In genomic region chr1:111215285-111215684, GRCh38 we compare ENCODE assay signal across 11 cellular contexts. TPM values are rescaled to one million over a fixed set of nuclear protein-coding genes. Genes with fewer than 3 reads are reported as not detected.
A peak's percentile ranks its signal among the peaks of the same experiment; 100 is the strongest.
DNase-seq lines count a peak whose midpoint lies in the region; ATAC-seq and TF ChIP-seq lines count a peak whose summit lies in the region.
"Not testable (repeated sequence)": the region's sequence is repeated elsewhere in the genome, so short reads cannot be mapped to it uniquely, and the experiment has no call there.
"Had no signal": no experiment of that assay in that cellular context is flagged by ENCODE, and none has a peak within 500 bp of the region (broad histone marks: within the 10 kb centered on the region; RNA-seq: fewer than 3 reads in every experiment).

No MANE protein-coding gene starts in this region.

- not testable (repeated sequence) for H4K20me1 ChIP-seq in GM23338 (replicated peaks; ENCODE audit: insufficient read depth); SU-DHL-6 (ENCODE audit: low read depth, low read length); neural progenitor cell (ENCODE audit: low read depth)

- TF ChIP-seq CTCF in CD14-positive monocyte (IDR thresholded peaks at IDR 0.05); GM23338 (conservative IDR thresholded peaks at IDR 0.05; ENCODE audit: low read depth in 2 of 2); SU-DHL-6 (IDR thresholded peaks at IDR 0.05; ENCODE audit: insufficient read depth, low read length, poor library complexity, severe bottlenecking); neural progenitor cell (IDR thresholded peaks at IDR 0.05): not testable (repeated sequence)

- H3K4me1 Mint-ChIP-seq in CD14-positive monocyte (peaks cover 75% of the 10 kb centered on the region), GM23338 (peaks cover 38% of the 10 kb centered on the region), neural progenitor cell (peaks cover 16% of the 10 kb centered on the region)
- H3K4me1 Mint-ChIP-seq in activated CD8-positive, alpha-beta T cell treated with anti-CD3 and anti-CD28 coated beads, Interleukin-2, amount 10 ng/mL, durations not matched to agents 7 days and 5 days (ENCODE audit: low read depth): peaks cover 86% of the 10 kb centered on the region
- H3K4me1 Mint-ChIP-seq in activated naive CD8-positive, alpha-beta T cell treated with anti-CD3 and anti-CD28 coated beads, Interleukin-2, amount 10 ng/mL, durations not matched to agents 7 days and 5 days: peaks cover 74% of the 10 kb centered on the region

- CTCF ChIA-PET in activated CD8-positive, alpha-beta T cell treated with anti-CD3 and anti-CD28 coated beads, Interleukin-2, amount 10 ng/mL, durations not matched to agents 7 days and 5 days (lab: Charles Lee): interaction anchor here (0.6 to 16.1 kb wide), 7 partner anchors 8 to 185 kb away, joined by 3 to 528 read pairs (median 7); partner anchors contain the start of gene DENND2D

- not testable (repeated sequence) for H3K4me3 Mint-ChIP-seq in CD14-positive monocyte, GM23338, neural progenitor cell
- H3K4me3 Mint-ChIP-seq in activated CD8-positive, alpha-beta T cell treated with anti-CD3 and anti-CD28 coated beads, Interleukin-2, amount 10 ng/mL, durations not matched to agents 7 days and 5 days: peak overlapping the region; percentile 76
- H3K4me3 Mint-ChIP-seq in activated naive CD8-positive, alpha-beta T cell treated with anti-CD3 and anti-CD28 coated beads, Interleukin-2, amount 10 ng/mL, durations not matched to agents 7 days and 5 days: peak overlapping the region; percentile 84

- H3F3A ChIP-seq in GM23338 (replicated peaks; ENCODE audit: low read depth): not testable (repeated sequence)
- H3F3A ChIP-seq in SU-DHL-6 (ENCODE audit: insufficient read depth) (peaks cover 93% of the 10 kb centered on the region), neural progenitor cell (ENCODE audit: low read depth) (peaks cover 19% of the 10 kb centered on the region)

- H3K4me1 ChIP-seq in GM23338 (ENCODE audit: insufficient read depth): peaks cover 14% of the 10 kb centered on the region
- peaks cover 33% of the 10 kb centered on the region for H3K4me1 ChIP-seq in neural progenitor cell
- H3K4me1 ChIP-seq in thymus (ENCODE audit: control insufficient read depth, insufficient read depth, low read length): peaks cover 74% of the 10 kb centered on the region

- not testable (repeated sequence) for ATAC-seq in GM23338; activated CD8-positive, alpha-beta T cell treated with anti-CD3 and anti-CD28 coated beads, Interleukin-2, amount 10 ng/mL, durations not matched to agents 7 days and 5 days; activated naive CD8-positive, alpha-beta T cell treated with anti-CD3 and anti-CD28 coated beads, Interleukin-2, amount 10 ng/mL, durations not matched to agents 7 days and 5 days (ENCODE audit: low read depth)

- H2AFZ ChIP-seq in GM23338; SU-DHL-6 (ENCODE audit: low read depth, low read length, severe bottlenecking): not testable (repeated sequence)
- H2AFZ ChIP-seq in neural progenitor cell (replicated peaks): peak overlapping the region; percentile 90

- not testable (repeated sequence) for H3K36me3 ChIP-seq in GM23338 (ENCODE audit: insufficient read depth); SU-DHL-6 (ENCODE audit: low read length); neural progenitor cell; thymus (ENCODE audit: control insufficient read depth, insufficient read depth)

- 84% methylated on average over 2 of the region's 2 CpGs for WGBS in thymus

- not testable (repeated sequence) for H3K4me2 ChIP-seq in GM23338, neural progenitor cell
- H3K4me2 ChIP-seq in SU-DHL-6 (ENCODE audit: low read depth, low read length, poor library complexity, severe bottlenecking): peak overlapping the region; percentile 94

- H3K9me3 Mint-ChIP-seq in CD14-positive monocyte; GM23338; activated CD8-positive, alpha-beta T cell treated with anti-CD3 and anti-CD28 coated beads, Interleukin-2, amount 10 ng/mL, durations not matched to agents 7 days and 5 days (ENCODE audit: insufficient read depth); activated naive CD8-positive, alpha-beta T cell treated with anti-CD3 and anti-CD28 coated beads, Interleukin-2, amount 10 ng/mL, durations not matched to agents 7 days and 5 days; neural progenitor cell: not testable (repeated sequence)

- not testable (repeated sequence) for H3K27me3 Mint-ChIP-seq in CD14-positive monocyte (ENCODE audit: low read depth in 3 of 3); GM23338 (ENCODE audit: insufficient read depth, low read depth, poor library complexity); activated CD8-positive, alpha-beta T cell treated with anti-CD3 and anti-CD28 coated beads, Interleukin-2, amount 10 ng/mL, durations not matched to agents 7 days and 5 days (ENCODE audit: low read depth); activated naive CD8-positive, alpha-beta T cell treated with anti-CD3 and anti-CD28 coated beads, Interleukin-2, amount 10 ng/mL, durations not matched to agents 7 days and 5 days; neural progenitor cell (ENCODE audit: insufficient read depth, low read depth)

- peaks cover 37% of the 10 kb centered on the region for H3K9me2 ChIP-seq in GM23338 (ENCODE audit: insufficient read depth)
- H3K9me2 ChIP-seq in SU-DHL-6 (replicated peaks; ENCODE audit: insufficient read depth, low read length): not testable (repeated sequence)

- not testable (repeated sequence) for H3K27me3 ChIP-seq in GM23338 (ENCODE audit: insufficient read depth); SU-DHL-6 (ENCODE audit: low read length); neural progenitor cell; thymus (ENCODE audit: control insufficient read depth, insufficient read depth)

- H3K9ac ChIP-seq in SU-DHL-6 (ENCODE audit: low read length): peak overlapping the region; percentile 78
- H3K9ac ChIP-seq in neural progenitor cell: not testable (repeated sequence)

- peak overlapping the region; percentile 74 to 93 (median 89) for H3K27ac Mint-ChIP-seq in CD14-positive monocyte
- 0 out of 2 replicates have a peak overlapping the region, but pooled peaks have one; percentile 57 for H3K27ac Mint-ChIP-seq in GM23338
- peak overlapping the region; percentile 91 for H3K27ac Mint-ChIP-seq in activated CD8-positive, alpha-beta T cell treated with anti-CD3 and anti-CD28 coated beads, Interleukin-2, amount 10 ng/mL, durations not matched to agents 7 days and 5 days
- H3K27ac Mint-ChIP-seq in activated naive CD8-positive, alpha-beta T cell treated with anti-CD3 and anti-CD28 coated beads, Interleukin-2, amount 10 ng/mL, durations not matched to agents 7 days and 5 days: peak overlapping the region; percentile 89
- not testable (repeated sequence) for H3K27ac Mint-ChIP-seq in neural progenitor cell

- DNase-seq in CD14-positive monocyte (ENCODE audit: low spot score); GM23338 (ENCODE audit: low spot score); activated CD8-positive, alpha-beta T cell treated with anti-CD3 and anti-CD28 coated beads, Interleukin-2, amount 10 ng/mL, durations not matched to agents 7 days and 5 days; activated naive CD8-positive, alpha-beta T cell treated with anti-CD3 and anti-CD28 coated beads, Interleukin-2, amount 10 ng/mL, durations not matched to agents 7 days and 5 days; epithelial cell of prostate (ENCODE audit: low read depth, low spot score); neural progenitor cell (ENCODE audit: low spot score): not testable (repeated sequence)

- POLR2A ChIA-PET in activated CD8-positive, alpha-beta T cell treated with anti-CD3 and anti-CD28 coated beads, Interleukin-2, amount 10 ng/mL, durations not matched to agents 7 days and 5 days (lab: Charles Lee): interaction anchor here (0.6 to 11.0 kb wide), 14 partner anchors 8 to 540 kb away, joined by 3 to 570 read pairs (median 8); partner anchors contain the start of genes CEPT1, CHI3L2, DENND2D and DRAM2
- POLR2A ChIA-PET in activated naive CD8-positive, alpha-beta T cell treated with anti-CD3 and anti-CD28 coated beads, Interleukin-2, amount 10 ng/mL, durations not matched to agents 7 days and 5 days (lab: Charles Lee): interaction anchor here (0.6 to 12.1 kb wide), 16 partner anchors 8 to 1404 kb away, joined by 3 to 948 read pairs (median 5); partner anchors contain the start of genes CEPT1, CHI3L2, DENND2D and DRAM2

- H3K4me3 ChIP-seq in GM23338, neural progenitor cell: not testable (repeated sequence)
- H3K4me3 ChIP-seq in SU-DHL-6 (ENCODE audit: insufficient read depth, low read length, poor library complexity, severe bottlenecking): peak overlapping the region; percentile 25
- peak overlapping the region; percentile 43 for H3K4me3 ChIP-seq in thymus (ENCODE audit: low read length)

- not testable (repeated sequence) for H3K9me3 ChIP-seq in SU-DHL-6 (ENCODE audit: insufficient read depth, low read length); neural progenitor cell (ENCODE audit: low read depth); thymus (ENCODE audit: control insufficient read depth)

- not testable (repeated sequence) for H3K36me3 Mint-ChIP-seq in CD14-positive monocyte; GM23338 (ENCODE audit: low read depth); activated naive CD8-positive, alpha-beta T cell treated with anti-CD3 and anti-CD28 coated beads, Interleukin-2, amount 10 ng/mL, durations not matched to agents 7 days and 5 days; neural progenitor cell
- H3K36me3 Mint-ChIP-seq in activated CD8-positive, alpha-beta T cell treated with anti-CD3 and anti-CD28 coated beads, Interleukin-2, amount 10 ng/mL, durations not matched to agents 7 days and 5 days (ENCODE audit: low read depth): peaks cover 12% of the 10 kb centered on the region

- H3K27ac ChIP-seq in GM23338 (ENCODE audit: low read depth); neural progenitor cell: not testable (repeated sequence)
- H3K27ac ChIP-seq in SU-DHL-6 (ENCODE audit: low read depth, low read length) (peak overlapping the region; percentile 100), epithelial cell of prostate (peak overlapping the region; percentile 47), thymus (ENCODE audit: low read depth) (peak overlapping the region; percentile 99)

- not testable (repeated sequence) for H3K79me2 ChIP-seq in GM23338 (replicated peaks; ENCODE audit: insufficient read depth); SU-DHL-6 (ENCODE audit: insufficient read depth, low read length); neural progenitor cell (ENCODE audit: low read depth)

- intact Hi-C loops in CD14-positive monocyte (cut with micrococcal nuclease): not testable (repeated sequence)

RNA-seq across cellular contexts. Expression of gene CHI3L2, which starts 12.2 kb away (rescaled TPM):
- 1 to 10 TPM; 1.4 to 9.9 TPM for polyA plus RNA-seq in CD14-positive monocyte
- not detected in 2 replicates for total RNA-seq in GM23338 (2014; rRNA removed; shearing (Covaris generic))
- polyA plus RNA-seq in GM23338 (2016; fragmentation: Nextera tagmentation; extraction: Ambion mirVana): 0.68 TPM in 1 of 2 replicates, not detected in the other
- 10 to 100 TPM; 23.8 to 27.0 TPM for total RNA-seq in activated CD8-positive, alpha-beta T cell treated with anti-CD3 and anti-CD28 coated beads, Interleukin-2, amount 10 ng/mL, durations not matched to agents 7 days and 5 days
- 10 to 100 TPM; 30.5 to 33.9 TPM for total RNA-seq in activated naive CD8-positive, alpha-beta T cell treated with anti-CD3 and anti-CD28 coated beads, Interleukin-2, amount 10 ng/mL, durations not matched to agents 7 days and 5 days
- total RNA-seq in neural progenitor cell (ENCODE audit: low replicate concordance): not detected in 2 replicates
- polyA plus RNA-seq in thymus: 190 TPM
- total RNA-seq: cardiac muscle cell, H4 had no signal
- polyA plus RNA-seq: neural cell had no signal

RNA-seq across cellular contexts. Expression of gene DENND2D, which starts 14.8 kb away (rescaled TPM):
- polyA plus RNA-seq in CD14-positive monocyte: 10 to 100 TPM; 22.4 to 24.0 TPM
- 3.0 and 5.9 TPM in 2 replicates for total RNA-seq in GM23338 (2014; rRNA removed; shearing (Covaris generic))
- 2.5 and 3.4 TPM in 2 replicates for polyA plus RNA-seq in GM23338 (2016; fragmentation: Nextera tagmentation; extraction: Ambion mirVana)
- total RNA-seq in activated CD8-positive, alpha-beta T cell treated with anti-CD3 and anti-CD28 coated beads, Interleukin-2, amount 10 ng/mL, durations not matched to agents 7 days and 5 days: 100 to 1,000 TPM; 262 to 275 TPM
- 100 to 1,000 TPM; 293 to 299 TPM for total RNA-seq in activated naive CD8-positive, alpha-beta T cell treated with anti-CD3 and anti-CD28 coated beads, Interleukin-2, amount 10 ng/mL, durations not matched to agents 7 days and 5 days
- not detected in 2 replicates for total RNA-seq in neural progenitor cell (ENCODE audit: low replicate concordance)
- 134 TPM for polyA plus RNA-seq in thymus
- polyA plus RNA-seq: neural cell had no signal

Comparison
In these comparisons a context has a peak if more than half of its experiments do, and no peak if none do; other contexts are left out.
1. RNA of gene CHI3L2, which starts 12.2 kb away (total RNA-seq): 30.5 to 33.9 TPM in activated naive CD8-positive, alpha-beta T cell treated with anti-CD3 and anti-CD28 coated beads, Interleukin-2, amount 10 ng/mL, durations not matched to agents 7 days and 5 days and 23.8 to 27.0 TPM in activated CD8-positive, alpha-beta T cell treated with anti-CD3 and anti-CD28 coated beads, Interleukin-2, amount 10 ng/mL, durations not matched to agents 7 days and 5 days; not detected in GM23338 and not detected in neural progenitor cell; every median in the first group is over 10 times any median in the second.
2. RNA of gene DENND2D, which starts 14.8 kb away (total RNA-seq): 293 to 299 TPM in activated naive CD8-positive, alpha-beta T cell treated with anti-CD3 and anti-CD28 coated beads, Interleukin-2, amount 10 ng/mL, durations not matched to agents 7 days and 5 days and 262 to 275 TPM in activated CD8-positive, alpha-beta T cell treated with anti-CD3 and anti-CD28 coated beads, Interleukin-2, amount 10 ng/mL, durations not matched to agents 7 days and 5 days; 3.0 to 5.9 TPM in GM23338 and not detected in neural progenitor cell; every median in the first group is over 10 times any median in the second.